In genomic region chr17:2396568-2397246, GRCh38 we compare ENCODE assay signal across 8 cellular contexts. TPM values are rescaled to one million over a fixed set of nuclear protein-coding genes. Genes with fewer than 3 reads are reported as not detected.
DNase-seq lines count a peak whose midpoint lies in the region; ATAC-seq and TF ChIP-seq lines count a peak whose summit lies in the region.

No MANE protein-coding gene starts in this region.

- H3K27me3 ChIP-seq in CD4-positive, alpha-beta T cell (ENCODE audit: control insufficient read depth, insufficient read depth, low read length): no peaks in the 10 kb centered on the region
- H3K27me3 ChIP-seq in H9 (ENCODE audit: insufficient read depth, low read length) (no peaks in the 10 kb centered on the region), PC-9 (ENCODE audit: insufficient read depth, low read depth) (no peaks in the 10 kb centered on the region), foreskin keratinocyte (no peaks in the 10 kb centered on the region), transverse colon (no peaks in the 10 kb centered on the region)

- no peak for TF ChIP-seq CTCF in CD4-positive, alpha-beta T cell (IDR thresholded peaks at IDR 0.05)
- TF ChIP-seq CTCF in H9 (conservative IDR thresholded peaks at IDR 0.05) (no peak), PC-9 (conservative IDR thresholded peaks at IDR 0.05) (no peak), foreskin keratinocyte (conservative IDR thresholded peaks at IDR 0.05) (no peak), nephron progenitor cell (IDR thresholded peaks at IDR 0.05) (no peak), transverse colon (IDR thresholded peaks at IDR 0.05) (no peak)

- H3K14ac ChIP-seq in H9 (ENCODE audit: insufficient read depth, low read length): no peak overlapping the region

- H3K27me3 Mint-ChIP-seq in CD4-positive, alpha-beta T cell: no peaks in the 10 kb centered on the region
- peaks cover 1% of the 10 kb centered on the region for H3K27me3 Mint-ChIP-seq in H9 (ENCODE audit: low read depth)
- peaks cover 2% of the 10 kb centered on the region for H3K27me3 Mint-ChIP-seq in nephron progenitor cell (ENCODE audit: low read depth, poor library complexity)

- H2BK20ac ChIP-seq in H9 (ENCODE audit: low read depth, low read length, poor library complexity, severe bottlenecking): no peak overlapping the region

- ATAC-seq in CD4-positive, alpha-beta T cell (ENCODE audit: poor library complexity): no peak
- ATAC-seq in activated naive CD4-positive, alpha-beta T cell treated with anti-CD3 and anti-CD28 coated beads, Interleukin-2, amount 50 U/mL, for 72 hours: peak; percentile 0 to 15
- ATAC-seq in foreskin keratinocyte: peak; percentile 32
- no peak for ATAC-seq in HG03520 (IDR thresholded peaks at IDR 0.05; ENCODE audit: unreplicated experiment)

- no peak overlapping the region for H4K5ac ChIP-seq in H9 (ENCODE audit: insufficient read length, low read depth, low read length)

- no TSS peak for BruUV-seq in PC-9 (replicated peaks; lab: Mats Ljungman, UMichigan)

- H3K9me3 Mint-ChIP-seq in CD4-positive, alpha-beta T cell: no peaks in the 10 kb centered on the region
- H3K9me3 Mint-ChIP-seq in H9 (no peaks in the 10 kb centered on the region; a peak in 2 of 5 replicates), nephron progenitor cell (no peaks in the 10 kb centered on the region)
- no peaks in the 10 kb centered on the region for H3K9me3 Mint-ChIP-seq in activated naive CD4-positive, alpha-beta T cell treated with anti-CD3 and anti-CD28 coated beads, Interleukin-2, amount 50 U/mL, for 72 hours

- no peak overlapping the region for H4K91ac ChIP-seq in H9 (ENCODE audit: insufficient read length, low read depth, low read length)

- H3K9me2 ChIP-seq in PC-9 (ENCODE audit: insufficient read depth): no peaks in the 10 kb centered on the region

- no peak overlapping the region for H3K18ac ChIP-seq in H9 (ENCODE audit: insufficient read length, low read depth, low read length)

- no peak overlapping the region for H2AK5ac ChIP-seq in H9 (ENCODE audit: insufficient read length, low read length)

- H3K23me2 ChIP-seq in H9 (ENCODE audit: insufficient read length, low read depth, low read length, poor library complexity, severe bottlenecking): peaks cover 18% of the 10 kb centered on the region

- TF ChIP-seq POLR2A in transverse colon (IDR thresholded peaks at IDR 0.05): peak; percentile 69

- H3F3A ChIP-seq in PC-9 (ENCODE audit: insufficient read depth, low read depth): peaks cover 42% of the 10 kb centered on the region

- peaks cover 64% of the 10 kb centered on the region for H3K4me1 Mint-ChIP-seq in CD4-positive, alpha-beta T cell (ENCODE audit: low read depth)
- H3K4me1 Mint-ChIP-seq in H9: peaks cover 35 to 50% of the 10 kb centered on the region in 2 experiments
- peaks cover 64% of the 10 kb centered on the region for H3K4me1 Mint-ChIP-seq in nephron progenitor cell

- H2BK15ac ChIP-seq in H9 (ENCODE audit: low read depth, low read length): no peak overlapping the region

- H3K4me3 Mint-ChIP-seq in CD4-positive, alpha-beta T cell: peak overlapping the region; percentile 93
- peak overlapping the region; percentile 45 to 96 for H3K4me3 Mint-ChIP-seq in H9
- peak overlapping the region; percentile 74 for H3K4me3 Mint-ChIP-seq in nephron progenitor cell

- no peak overlapping the region for H2BK12ac ChIP-seq in H9 (ENCODE audit: insufficient read length, low read depth, low read length)

- H4K20me1 ChIP-seq in H9 (ENCODE audit: control insufficient read depth, insufficient read depth, insufficient read length) (no peaks in the 10 kb centered on the region), PC-9 (ENCODE audit: insufficient read depth) (peaks cover 25% of the 10 kb centered on the region)

- intact Hi-C loops in CD4-positive, alpha-beta T cell (cut with DNase I, micrococcal nuclease): loop anchor here in 1 of 2 experiments (5.0 to 10.0 kb wide), 2 partner anchors 198 to 316 kb away; partner anchors contain the start of genes CLUH and PAFAH1B1
- intact Hi-C loops in PC-9 (cut with micrococcal nuclease; ENCODE audit: unreplicated experiment) (no loop called here), transverse colon (cut with DNase I; ENCODE audit: low total_unique reads) (no loop called here)

- H3T11ph ChIP-seq in H9 (ENCODE audit: low read length): no peak overlapping the region

- H3K27ac Mint-ChIP-seq in CD4-positive, alpha-beta T cell: peak overlapping the region; percentile 99
- H3K27ac Mint-ChIP-seq in H9: peak overlapping the region in 2 of 3 experiments; percentile 96 to 97; a peak in 6 of 7 replicates
- H3K27ac Mint-ChIP-seq in activated naive CD4-positive, alpha-beta T cell treated with anti-CD3 and anti-CD28 coated beads, Interleukin-2, amount 50 U/mL, for 72 hours: peak overlapping the region; percentile 70 to 82
- peak overlapping the region; percentile 95 for H3K27ac Mint-ChIP-seq in nephron progenitor cell

- no CpG with 5 or more reads among the region's 34 CpGs for WGBS in H9 (ENCODE audit: extremely low coverage, insufficient read length, low lambda C conversion rate)
- WGBS in transverse colon (ENCODE audit: low coverage in 1 of 2), 2 donors: 14% methylated on average over 11 of the region's 34 CpGs; no CpG with 5 or more reads in 1 of the 2 donors

- H3K4me2 ChIP-seq in H9 (ENCODE audit: insufficient read depth, insufficient read length, low read length) (peak overlapping the region; percentile 28), PC-9 (peak overlapping the region; percentile 99)

- DNase-seq in CD4-positive, alpha-beta T cell: peak in 7 of 10 experiments; percentile 13 to 56 (median 29)
- peak; percentile 99 for DNase-seq in H9
- peak; percentile 94 to 98 for DNase-seq in PC-9
- DNase-seq in activated naive CD4-positive, alpha-beta T cell treated with anti-CD3 and anti-CD28 coated beads, Interleukin-2, amount 50 U/mL, for 72 hours (ENCODE audit: low spot score in 2 of 2): peak; percentile 77 to 80
- DNase-seq in foreskin keratinocyte: peak; percentile 79 to 90
- peak; percentile 92 for DNase-seq in nephron progenitor cell
- peak; percentile 93 for DNase-seq in transverse colon

- H3K79me2 ChIP-seq in H9 (ENCODE audit: insufficient read depth, low read length) (peaks cover 2% of the 10 kb centered on the region; the same call in 1 of the 2 replicates), PC-9 (ENCODE audit: low read depth) (peaks cover 53% of the 10 kb centered on the region)

- no peak overlapping the region for H2BK120ac ChIP-seq in H9 (ENCODE audit: low read depth, low read length, poor library complexity, severe bottlenecking)

- TF ChIP-seq EP300 in transverse colon (IDR thresholded peaks at IDR 0.05; ENCODE audit: low read depth): no peak

- H2AFZ ChIP-seq in H9 (ENCODE audit: low read length): no peak overlapping the region
- H2AFZ ChIP-seq in PC-9: no peak overlapping the region

- H3K27ac ChIP-seq in CD4-positive, alpha-beta T cell (ENCODE audit: low read depth, low read length): peak overlapping the region; percentile 25
- H3K27ac ChIP-seq in H9 (ENCODE audit: insufficient read length, low read depth, low read length) (no peak overlapping the region), PC-9 (peak overlapping the region; percentile 66), foreskin keratinocyte (peak overlapping the region; percentile 53), transverse colon (peak overlapping the region; percentile 98 to 100 (median 100))

- H3K4me1 ChIP-seq in H9 (ENCODE audit: insufficient read depth, low read length): peaks cover 11% of the 10 kb centered on the region; the same call in 1 of the 2 replicates
- H3K4me1 ChIP-seq in PC-9 (replicated peaks; ENCODE audit: insufficient read depth): peaks cover 41% of the 10 kb centered on the region
- no peaks in the 10 kb centered on the region for H3K4me1 ChIP-seq in foreskin keratinocyte
- H3K4me1 ChIP-seq in transverse colon: peaks cover 50 to 62% (median 59%) of the 10 kb centered on the region in 4 donors

- no peak overlapping the region for H4K8ac ChIP-seq in H9 (replicated peaks; ENCODE audit: insufficient read length, low read depth, low read length)

- no peak overlapping the region for H2BK5ac ChIP-seq in H9 (ENCODE audit: insufficient read length, low read length)

- H3K36me3 Mint-ChIP-seq in CD4-positive, alpha-beta T cell (ENCODE audit: low read depth): peaks cover 37% of the 10 kb centered on the region
- H3K36me3 Mint-ChIP-seq in H9 (ENCODE audit: insufficient read depth in 1 of 3, low read depth in 3 of 3) (peaks cover 0 to 4% (median 0%) of the 10 kb centered on the region in 3 experiments; a peak in 1 of 7 replicates), nephron progenitor cell (ENCODE audit: low read depth) (no peaks in the 10 kb centered on the region)
- H3K36me3 Mint-ChIP-seq in activated naive CD4-positive, alpha-beta T cell treated with anti-CD3 and anti-CD28 coated beads, Interleukin-2, amount 50 U/mL, for 72 hours: peaks cover 6 to 7% of the 10 kb centered on the region in 2 donors

- no peak overlapping the region for H3K56ac ChIP-seq in H9 (ENCODE audit: insufficient read length, low read depth, low read length)

- POLR2A ChIA-PET in CD4-positive, alpha-beta T cell (lab: Charles Lee): no interaction called here
- POLR2A ChIA-PET in PC-9 (lab: Charles Lee; ENCODE audit: unreplicated experiment): interaction anchor here (0.6 to 0.7 kb wide), 2 partner anchors 10 to 1138 kb away, joined by 4 read pairs; no protein-coding TSS in a partner anchor

- no peaks in the 10 kb centered on the region for H3K79me1 ChIP-seq in H9 (ENCODE audit: insufficient read depth, low read depth, low read length, poor library complexity, severe bottlenecking)

- in situ Hi-C loops in transverse colon (cut with MboI; ENCODE audit: low pct_ligation_motif_present in 1 of 4, low pct_unique_long_range_greater_than_20kb in 1 of 4, low sequenced_read_pairs in 3 of 4): no loop called here

- peak overlapping the region; percentile 51; the same call in 1 of the 2 replicates for H3K4me3 ChIP-seq in PC-9
- peak overlapping the region in 3 of 4 donors; percentile 10 to 37 (median 28) for H3K4me3 ChIP-seq in transverse colon

- H3K9ac ChIP-seq in H9 (ENCODE audit: extremely low read depth, insufficient read length, low read length): no peak overlapping the region

- H3K23ac ChIP-seq in H9 (ENCODE audit: insufficient read length, low read depth, low read length): no peak overlapping the region

- H3K9me3 ChIP-seq in CD4-positive, alpha-beta T cell (ENCODE audit: control insufficient read depth, low read length): no peaks in the 10 kb centered on the region
- H3K9me3 ChIP-seq in H9 (ENCODE audit: control insufficient read depth, low read depth, low read length) (no peaks in the 10 kb centered on the region), PC-9 (ENCODE audit: insufficient read depth, low read depth) (no peaks in the 10 kb centered on the region), transverse colon (no peaks in the 10 kb centered on the region)

- H3K36me3 ChIP-seq in PC-9 (ENCODE audit: low read depth) (no peaks in the 10 kb centered on the region), transverse colon (no peaks in the 10 kb centered on the region)

- CTCF ChIA-PET in CD4-positive, alpha-beta T cell (lab: Charles Lee): no interaction called here
- CTCF ChIA-PET in PC-9 (lab: Charles Lee): no interaction called here

- H3K4ac ChIP-seq in H9 (ENCODE audit: low read depth, low read length): no peak overlapping the region

RNA-seq across cellular contexts. Expression of gene MNT, which starts 4.2 kb away (rescaled TPM):
- total RNA-seq in CD4-positive, alpha-beta T cell: 100 to 1,000 TPM; 111 to 118 TPM
- total RNA-seq in H9 (2021) (37.4 and 38.9 TPM in 2 replicates), PC-9 (2021) (60.7 and 72.3 TPM in 2 replicates), foreskin keratinocyte (5.3 and 5.9 TPM in 2 replicates), transverse colon (10 to 100 TPM; 13.7 to 27.7 (median 20.9) TPM)
- total RNA-seq in activated naive CD4-positive, alpha-beta T cell treated with anti-CD3 and anti-CD28 coated beads, Interleukin-2, amount 50 U/mL, for 72 hours: 10 to 100 TPM; 23.4 to 31.9 TPM
- 4.5 and 4.7 TPM in 2 replicates for polyA plus RNA-seq in foreskin keratinocyte

RNA-seq across cellular contexts. Expression of gene SGSM2, which starts 59.4 kb away (rescaled TPM):
- total RNA-seq in CD4-positive, alpha-beta T cell: 100 to 1,000 TPM; 147 to 154 TPM
- total RNA-seq in H9 (2021) (41.5 and 45.6 TPM in 2 replicates), PC-9 (2021) (62.0 and 65.7 TPM in 2 replicates), foreskin keratinocyte (26.5 and 27.0 TPM in 2 replicates), transverse colon (100 to 1,000 TPM in 1 of 4 donors, 10 to 100 TPM in 3; 41.0 to 148 (median 70.0) TPM)
- 10 to 100 TPM; 27.8 to 50.1 TPM for total RNA-seq in activated naive CD4-positive, alpha-beta T cell treated with anti-CD3 and anti-CD28 coated beads, Interleukin-2, amount 50 U/mL, for 72 hours
- polyA plus RNA-seq in foreskin keratinocyte: 18.7 and 18.8 TPM in 2 replicates

Comparison
In these comparisons a context has a peak if more than half of its experiments do, and no peak if none do; other contexts are left out.
1. ATAC-seq: peak in activated naive CD4-positive, alpha-beta T cell treated with anti-CD3 and anti-CD28 coated beads, Interleukin-2, amount 50 U/mL, for 72 hours (2 of 2) and foreskin keratinocyte (single experiment); none in CD4-positive, alpha-beta T cell (single experiment) and HG03520 (single experiment).
2. DNase-seq: peak in every context shown above with its lines; median percentile 99 in H9; 96 in PC-9; 93 in transverse colon; 92 in nephron progenitor cell; 84 in foreskin keratinocyte; 78 in activated naive CD4-positive, alpha-beta T cell treated with anti-CD3 and anti-CD28 coated beads, Interleukin-2, amount 50 U/mL, for 72 hours; 29 in CD4-positive, alpha-beta T cell.
3. Peak in every context shown above with its lines, with median percentiles within 50 percentile points of each other: H3K27ac Mint-ChIP-seq and H3K4me3 Mint-ChIP-seq.